Comparison of ENCODE assay signal across 1 cellular context in genomic region chr20:23585808-23586734, GRCh38.
TF ChIP-seq lines count a peak whose summit lies in the region.

No MANE protein-coding gene starts in this region.

TF ChIP-seq in HepG2, 621 proteins besides CTCF, POLR2A, EP300 and RAD21 (continued from another document):
- peak; percentile 61; the same call in 1 of the 2 replicates for TF ChIP-seq JUNB (CRISPR knock-in tag; IDR thresholded peaks at IDR 0.05; ENCODE audit: borderline replicate concordance)
- TF ChIP-seq ZNF503 (CRISPR knock-in tag; IDR thresholded peaks at IDR 0.05) = peak; percentile 89
- peak; percentile 35; the same call in 1 of the 2 replicates for TF ChIP-seq FOXK1 (CRISPR knock-in tag; IDR thresholded peaks at IDR 0.05; ENCODE audit: borderline replicate concordance, low read depth)
- TF ChIP-seq BORCS8-MEF2B (CRISPR knock-in tag; IDR thresholded peaks at IDR 0.05) = peak; percentile 29; the same call in 1 of the 2 replicates
- no peak for TF ChIP-seq FOXA1 (IDR thresholded peaks at IDR 0.05)
- TF ChIP-seq FOXA1 (CRISPR knock-in tag; IDR thresholded peaks at IDR 0.05) = peak; percentile 45
- TF ChIP-seq ZNF530 (CRISPR knock-in tag; IDR thresholded peaks at IDR 0.05; ENCODE audit: low read depth) = no peak
- peak; percentile 98 for TF ChIP-seq ZBTB7B (CRISPR knock-in tag; IDR thresholded peaks at IDR 0.05)
- peak; percentile 44; the same call in 1 of the 2 replicates for TF ChIP-seq ZNF788 (CRISPR knock-in tag; IDR thresholded peaks at IDR 0.05; ENCODE audit: borderline replicate concordance)
- TF ChIP-seq TBX3 (IDR thresholded peaks at IDR 0.05; ENCODE audit: borderline replicate concordance) = no peak
- no peak for TF ChIP-seq ZNF790 (CRISPR knock-in tag; IDR thresholded peaks at IDR 0.05; ENCODE audit: borderline replicate concordance)
- TF ChIP-seq ARNT2 (CRISPR knock-in tag; IDR thresholded peaks at IDR 0.05; ENCODE audit: low read depth) = peak; percentile 11; the same call in 1 of the 2 replicates
- no peak for TF ChIP-seq TIGD3 (CRISPR knock-in tag; IDR thresholded peaks at IDR 0.05; ENCODE audit: borderline replicate concordance)
- TF ChIP-seq ZNF143 (CRISPR knock-in tag; IDR thresholded peaks at IDR 0.05) = peak; percentile 55; the same call in 1 of the 2 replicates
- TF ChIP-seq DZIP1 (CRISPR knock-in tag; IDR thresholded peaks at IDR 0.05) = no peak; the same call in 1 of the 2 replicates
- peak; percentile 73; the same call in 1 of the 2 replicates for TF ChIP-seq MIER3 (CRISPR knock-in tag; IDR thresholded peaks at IDR 0.05; ENCODE audit: borderline replicate concordance)
- peak; percentile 82; the same call in 1 of the 2 replicates for TF ChIP-seq NFKB2 (CRISPR knock-in tag; IDR thresholded peaks at IDR 0.05; ENCODE audit: borderline replicate concordance)
- TF ChIP-seq ZFP91 (CRISPR knock-in tag; IDR thresholded peaks at IDR 0.05; ENCODE audit: borderline replicate concordance) = peak; percentile 67; the same call in 1 of the 2 replicates
- TF ChIP-seq RORA (CRISPR knock-in tag; IDR thresholded peaks at IDR 0.05) = no peak
- TF ChIP-seq ZZZ3 (CRISPR knock-in tag; IDR thresholded peaks at IDR 0.05; ENCODE audit: borderline replicate concordance) = no peak
- no peak for TF ChIP-seq TAF15 (IDR thresholded peaks at IDR 0.05; ENCODE audit: low read depth, low read length, poor library complexity, severe bottlenecking)
- TF ChIP-seq CREB1 (IDR thresholded peaks at IDR 0.05) = no peak
- no peak for TF ChIP-seq CREB1 (CRISPR knock-in tag; IDR thresholded peaks at IDR 0.05)
- TF ChIP-seq CREBL2 (CRISPR knock-in tag; IDR thresholded peaks at IDR 0.05; ENCODE audit: borderline replicate concordance) = no peak
- TF ChIP-seq CHD2 (IDR thresholded peaks at IDR 0.05; ENCODE audit: low read depth, low read length) = no peak
- TF ChIP-seq FOXM1 (CRISPR knock-in tag; IDR thresholded peaks at IDR 0.05) = no peak
- TF ChIP-seq ZNF563 (CRISPR knock-in tag; IDR thresholded peaks at IDR 0.05) = 0 out of 2 replicates have a peak, but pooled peaks have one; percentile 40
- 0 out of 2 replicates have a peak, but pooled peaks have one; percentile 30 for TF ChIP-seq ZNF225 (CRISPR knock-in tag; IDR thresholded peaks at IDR 0.05)
- TF ChIP-seq ARNTL (CRISPR knock-in tag; IDR thresholded peaks at IDR 0.05) = no peak; the same call in 1 of the 2 replicates
- TF ChIP-seq SNAPC2 (CRISPR knock-in tag; IDR thresholded peaks at IDR 0.05) = no peak
- TF ChIP-seq ZNF891 (CRISPR knock-in tag; IDR thresholded peaks at IDR 0.05) = no peak; the same call in 1 of the 2 replicates
- peak; percentile 74 for TF ChIP-seq ZNF331 (CRISPR knock-in tag; IDR thresholded peaks at IDR 0.05)
- peak; percentile 22; the same call in 1 of the 2 replicates for TF ChIP-seq MYPOP (CRISPR knock-in tag; IDR thresholded peaks at IDR 0.05)
- peak; percentile 62; the same call in 1 of the 2 replicates for TF ChIP-seq RCOR2 (CRISPR knock-in tag; IDR thresholded peaks at IDR 0.05)
- no peak for TF ChIP-seq PAF1 (CRISPR knock-in tag; IDR thresholded peaks at IDR 0.05)
- peak; percentile 47; the same call in 1 of the 2 replicates for TF ChIP-seq ZNF263 (CRISPR knock-in tag; IDR thresholded peaks at IDR 0.05)
- TF ChIP-seq ZNF234 (CRISPR knock-in tag; conservative IDR thresholded peaks at IDR 0.05) = 0 out of 2 replicates have a peak, but pooled peaks have one; percentile 2
- TF ChIP-seq KAT7 (CRISPR knock-in tag; IDR thresholded peaks at IDR 0.05; ENCODE audit: borderline replicate concordance) = 0 out of 2 replicates have a peak, but pooled peaks have one; percentile 19
- peak; percentile 72 for TF ChIP-seq TBX2 (CRISPR knock-in tag; IDR thresholded peaks at IDR 0.05; ENCODE audit: borderline replicate concordance)
- no peak for TF ChIP-seq ZNF20 (CRISPR knock-in tag; IDR thresholded peaks at IDR 0.05)
- no peak for TF ChIP-seq ZNF354B (CRISPR knock-in tag; IDR thresholded peaks at IDR 0.05)
- peak; percentile 76 for TF ChIP-seq SKIL (CRISPR knock-in tag; IDR thresholded peaks at IDR 0.05; ENCODE audit: borderline replicate concordance)
- TF ChIP-seq ZNF567 (CRISPR knock-in tag; IDR thresholded peaks at IDR 0.05; ENCODE audit: borderline replicate concordance) = peak; percentile 60; the same call in 1 of the 2 replicates
- TF ChIP-seq ZNF30 (CRISPR knock-in tag; IDR thresholded peaks at IDR 0.05) = no peak
- peak; percentile 24; the same call in 1 of the 2 replicates for TF ChIP-seq ATF7-NPFF (CRISPR knock-in tag; IDR thresholded peaks at IDR 0.05; ENCODE audit: low read depth)
- TF ChIP-seq ZNF343 (CRISPR knock-in tag; IDR thresholded peaks at IDR 0.05) = peak; percentile 86; the same call in 1 of the 2 replicates
- TF ChIP-seq POLR2G (IDR thresholded peaks at IDR 0.05; ENCODE audit: low read depth, low read length) = peak; percentile 82
- no peak for TF ChIP-seq ZNF576 (CRISPR knock-in tag; IDR thresholded peaks at IDR 0.05)
- peak; percentile 24 for TF ChIP-seq SPEN (CRISPR knock-in tag; IDR thresholded peaks at IDR 0.05; ENCODE audit: low read depth)
- peak; percentile 61 for TF ChIP-seq MEF2D (CRISPR knock-in tag; IDR thresholded peaks at IDR 0.05)
